Comparison of ENCODE assay signal across 7 cellular contexts in the genomic region with DNA sequence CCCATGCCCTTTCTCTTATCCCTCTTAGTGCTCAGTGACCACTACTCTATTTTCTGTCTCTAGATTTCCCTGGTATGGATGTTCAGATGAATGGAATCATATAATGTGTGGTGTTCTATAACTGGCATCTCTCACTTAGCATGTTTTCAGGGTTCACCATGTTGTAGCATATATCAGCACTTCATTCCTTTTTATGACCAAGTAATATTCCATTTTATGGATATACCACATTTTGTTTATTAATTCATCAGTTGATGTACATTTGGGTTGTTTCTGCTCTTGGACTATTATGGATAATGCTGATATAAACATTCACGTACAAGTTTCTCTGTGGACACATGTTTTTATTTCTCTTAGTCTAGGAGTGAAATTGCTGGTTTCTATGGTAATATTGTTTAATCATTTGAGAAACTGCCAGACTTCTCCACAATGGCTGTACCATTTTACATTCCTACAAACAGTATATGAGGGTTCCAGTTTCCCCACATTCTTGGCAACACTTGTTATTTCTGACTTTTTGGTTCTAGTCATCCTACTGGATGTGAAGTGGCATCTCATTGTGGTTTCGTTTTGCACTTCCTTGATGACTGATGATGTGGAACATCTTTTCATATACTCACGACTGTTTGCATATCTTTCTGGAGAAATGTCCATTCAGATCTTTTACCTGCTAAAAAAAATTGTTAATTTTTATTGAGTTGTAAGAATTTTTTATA. TPM values are rescaled to one million over a fixed set of nuclear protein-coding genes. Genes with fewer than 3 reads are reported as not detected.
DNase-seq lines count a peak whose midpoint lies in the region; ATAC-seq, FAIRE-seq and TF ChIP-seq lines count a peak whose summit lies in the region.
"Not testable (repeated sequence)": the region's sequence is repeated elsewhere in the genome, so short reads cannot be mapped to it uniquely, and the experiment has no call there.

No MANE protein-coding gene starts in this region.

- not testable (repeated sequence) for FAIRE-seq in K562 (lab: Jason Lieb, UNC)

- H3K4me3 Mint-ChIP-seq in CD14-positive monocyte; activated CD4-positive, alpha-beta T cell treated with anti-CD3 and anti-CD28 coated beads for 36 hours; memory B cell: not testable (repeated sequence)

- not testable (repeated sequence) for TF ChIP-seq EP300 in K562 (IDR thresholded peaks at IDR 0.05; ENCODE audit: low read length)

- peaks cover 11% of the 10 kb centered on the region for H3K4me1 ChIP-seq in HEK293 (ENCODE audit: control insufficient read depth, insufficient read depth, low read length)
- H3K4me1 ChIP-seq in K562 (replicated peaks in 1 of 2; ENCODE audit: control insufficient read depth in 2 of 2, insufficient read depth in 2 of 2, low read length in 2 of 2); fibroblast of lung (ENCODE audit: control insufficient read depth, extremely low read depth, insufficient read depth, low read length): not testable (repeated sequence)

- DNase-seq in CD14-positive monocyte (ENCODE audit: low spot score); activated CD4-positive, alpha-beta T cell treated with anti-CD3 and anti-CD28 coated beads for 36 hours; K562 (ENCODE audit: extremely low read depth in 1 of 4, low spot score in 3 of 4); memory B cell (ENCODE audit: low spot score in 2 of 2): not testable (repeated sequence)
- DNase-seq in OCI-M1 (lab: John Stamatoyannopoulos, UW) (peak; percentile 40), fibroblast of lung (ENCODE audit: low read depth in 2 of 2) (peak; percentile 21 to 81)

- POLR2A ChIA-PET in HEK293 (lab: Yijun Ruan, JAX); activated CD4-positive, alpha-beta T cell treated with anti-CD3 and anti-CD28 coated beads for 36 hours (lab: Charles Lee): not testable (repeated sequence)
- POLR2A ChIA-PET in K562 (lab: Yijun Ruan, JAX): interaction anchor here (1.0 kb wide), 1 partner anchor 9 kb away, joined by 3 read pairs; no protein-coding TSS in a partner anchor

- intact Hi-C loops in CD14-positive monocyte (cut with micrococcal nuclease); activated CD4-positive, alpha-beta T cell treated with anti-CD3 and anti-CD28 coated beads for 36 hours (cut with DNase I, micrococcal nuclease); K562 (cut with micrococcal nuclease): not testable (repeated sequence)

- H3K36me3 Mint-ChIP-seq in CD14-positive monocyte (peaks cover 23 to 37% of the 10 kb centered on the region in 2 donors), memory B cell (peaks cover 10% of the 10 kb centered on the region)
- H3K36me3 Mint-ChIP-seq in activated CD4-positive, alpha-beta T cell treated with anti-CD3 and anti-CD28 coated beads for 36 hours (ENCODE audit: low read depth): peaks cover 10% of the 10 kb centered on the region

- not testable (repeated sequence) for H3K9me1 ChIP-seq in K562 (ENCODE audit: control insufficient read depth, insufficient read depth, low read length)

- H3K36me3 ChIP-seq in HEK293 (ENCODE audit: control insufficient read depth in 2 of 2, insufficient read depth in 1 of 2, low read length in 2 of 2); K562 (ENCODE audit: control insufficient read depth, insufficient read depth, low read length); fibroblast of lung (ENCODE audit: control insufficient read depth, insufficient read depth, low read length): not testable (repeated sequence)

- H3K27ac ChIP-seq in HEK293 (ENCODE audit: extremely low read depth, low read depth, low read length); K562 (ENCODE audit: extremely low read depth, low read depth, low read length); fibroblast of lung (ENCODE audit: insufficient read depth, low read length): not testable (repeated sequence)

- not testable (repeated sequence) for H2AFZ ChIP-seq in K562 (ENCODE audit: low read depth, low read length); fibroblast of lung (ENCODE audit: low read length)

- ATAC-seq in activated CD4-positive, alpha-beta T cell treated with anti-CD3 and anti-CD28 coated beads for 36 hours: peak; percentile 28
- ATAC-seq in K562: not testable (repeated sequence)
- peak; percentile 39 for ATAC-seq in memory B cell (ENCODE audit: low read depth)

- not testable (repeated sequence) for H3K4me2 ChIP-seq in K562 (ENCODE audit: insufficient read depth, low read length); fibroblast of lung (ENCODE audit: extremely low read depth, insufficient read depth, low read length)

- H3K79me2 ChIP-seq in K562 (ENCODE audit: control insufficient read depth, insufficient read depth, low read length) (peaks cover 11% of the 10 kb centered on the region), fibroblast of lung (ENCODE audit: control insufficient read depth, insufficient read depth, low read length) (peaks cover 59% of the 10 kb centered on the region)

- peak overlapping the region in 5 of 7 donors; percentile 8 to 86 (median 26) for H3K27ac Mint-ChIP-seq in CD14-positive monocyte
- not testable (repeated sequence) for H3K27ac Mint-ChIP-seq in activated CD4-positive, alpha-beta T cell treated with anti-CD3 and anti-CD28 coated beads for 36 hours
- H3K27ac Mint-ChIP-seq in memory B cell: peak overlapping the region; percentile 1

- TF ChIP-seq RAD21 in K562 (CRISPR knock-in tag; conservative IDR thresholded peaks at IDR 0.05 in 1 of 2, IDR thresholded peaks at IDR 0.05 in 1 of 2): not testable (repeated sequence)

- not testable (repeated sequence) for H3K9me3 ChIP-seq in HEK293 (ENCODE audit: control insufficient read depth, insufficient read depth, low read depth, low read length); K562 (replicated peaks; ENCODE audit: control insufficient read depth, insufficient read depth, low read depth, low read length); fibroblast of lung (ENCODE audit: control insufficient read depth, insufficient read depth, low read depth, low read length)

- H4K20me1 ChIP-seq in K562 (replicated peaks; ENCODE audit: control insufficient read depth, insufficient read depth, low read length); fibroblast of lung (ENCODE audit: control insufficient read depth, extremely low read depth, insufficient read depth, low read length): not testable (repeated sequence)

- BruUV-seq in K562 (replicated peaks; lab: Mats Ljungman, UMichigan): not testable (repeated sequence)

- in situ Hi-C loops in K562 (cut with MboI): not testable (repeated sequence)

- H3K27me3 Mint-ChIP-seq in CD14-positive monocyte (ENCODE audit: low read depth in 3 of 3); activated CD4-positive, alpha-beta T cell treated with anti-CD3 and anti-CD28 coated beads for 36 hours; memory B cell: not testable (repeated sequence)

- H3K9me3 Mint-ChIP-seq in CD14-positive monocyte: peaks cover 0 to 10% (median 6%) of the 10 kb centered on the region in 7 donors
- H3K9me3 Mint-ChIP-seq in activated CD4-positive, alpha-beta T cell treated with anti-CD3 and anti-CD28 coated beads for 36 hours (ENCODE audit: low read depth); memory B cell: not testable (repeated sequence)

- peaks cover 33% of the 10 kb centered on the region for H3K4me1 Mint-ChIP-seq in CD14-positive monocyte
- peaks cover 34% of the 10 kb centered on the region for H3K4me1 Mint-ChIP-seq in activated CD4-positive, alpha-beta T cell treated with anti-CD3 and anti-CD28 coated beads for 36 hours
- peaks cover 28% of the 10 kb centered on the region for H3K4me1 Mint-ChIP-seq in memory B cell

- TF ChIP-seq CTCF in CD14-positive monocyte (IDR thresholded peaks at IDR 0.05); HEK293 (tag by site-specific recombination; IDR thresholded peaks at IDR 0.05); K562 (IDR thresholded peaks at IDR 0.05 in 2 of 3, conservative IDR thresholded peaks at IDR 0.05 in 1 of 3; ENCODE audit: insufficient read depth in 2 of 3, low read depth in 1 of 3, low read length in 3 of 3); fibroblast of lung (conservative IDR thresholded peaks at IDR 0.05 in 1 of 2, IDR thresholded peaks at IDR 0.05 in 1 of 2; ENCODE audit: low read depth in 1 of 2, low read length in 2 of 2): not testable (repeated sequence)

- WGBS in K562 (ENCODE audit: insufficient coverage, low coverage, missing lambda C conversion rate): 48% methylated on average over 3 of the region's 3 CpGs

- not testable (repeated sequence) for H3K4me3 ChIP-seq in HEK293 (ENCODE audit: low read depth, low read length); K562; fibroblast of lung (replicated peaks in 1 of 4; ENCODE audit: control extremely low read depth in 1 of 4, insufficient read depth in 1 of 4, low read depth in 3 of 4, low read length in 4 of 4)

- not testable (repeated sequence) for TF ChIP-seq POLR2A in K562 (conservative IDR thresholded peaks at IDR 0.05)

- H3K27me3 ChIP-seq in K562 (ENCODE audit: control insufficient read depth in 2 of 2, insufficient read depth in 2 of 2, low read length in 2 of 2); fibroblast of lung (ENCODE audit: control insufficient read depth, insufficient read depth, low read length): not testable (repeated sequence)

- not testable (repeated sequence) for H3K9ac ChIP-seq in K562 (ENCODE audit: insufficient read depth in 1 of 2, low read depth in 2 of 2, low read length in 2 of 2); fibroblast of lung (ENCODE audit: insufficient read depth, low read length)

- CTCF ChIA-PET in HEK293 (lab: Yijun Ruan, JAX); activated CD4-positive, alpha-beta T cell treated with anti-CD3 and anti-CD28 coated beads for 36 hours (lab: Charles Lee); K562 (lab: Yijun Ruan, JAX; ENCODE audit: low intra/inter-chr PET ratio): not testable (repeated sequence)

RNA-seq across cellular contexts. Expression of a gene that starts 23.3 kb away (rescaled TPM):
- polyA plus RNA-seq in CD14-positive monocyte (10 to 100 TPM; 13.6 to 17.3 TPM), K562 (2011; rRNA removed) (21.1 and 27.4 TPM in 2 replicates), K562 (2014; fragmentation: Illumina TruSeq; extraction: Trizol) (23.7 and 29.3 TPM in 2 replicates), K562 (2014; fragmentation: Nextera tagmentation; extraction: Ambion mirVana) (10 to 100 TPM in 1 of 2 experiments, 1 to 10 TPM in 1; 7.0 to 11.5 TPM), K562 (2014; rRNA removed) (15.1 and 16.3 TPM in 2 replicates), fibroblast of lung (41.6 and 51.7 TPM in 2 replicates)
- total RNA-seq in activated CD4-positive, alpha-beta T cell treated with anti-CD3 and anti-CD28 coated beads for 36 hours: 10 to 100 TPM; 19.3 to 22.5 TPM
- total RNA-seq in K562 (2011; cell fraction: chromatin; rRNA removed; ENCODE audit: low replicate concordance): 18.1 and 28.8 TPM in 2 replicates
- 14.2 and 14.7 TPM in 2 replicates for total RNA-seq in K562 (2011; cell fraction: nucleolus; rRNA removed)
- 16.9 TPM in 2 replicates for total RNA-seq in K562 (2011; cell fraction: nucleoplasm; rRNA removed)
- total RNA-seq in K562 (2014; rRNA removed) (13.1 and 18.6 TPM in 2 replicates), K562 (2014; rRNA removed; fragmentation: Illumina TruSeq; extraction: Trizol) (20.5 and 24.0 TPM in 2 replicates), K562 (2015; rRNA removed; fragmentation: Illumina TruSeq; extraction: Trizol) (21.4 and 22.8 TPM in 2 replicates), K562 (2021) (18.2 and 20.7 TPM in 2 replicates), fibroblast of lung (40.1 and 47.9 TPM in 2 replicates)
- polyA plus RNA-seq in K562 (2011; cell fraction: cytosol; rRNA removed): 17.3 and 26.0 TPM in 2 replicates
- 18.6 and 24.6 TPM in 2 replicates for polyA plus RNA-seq in K562 (2011; cell fraction: nucleus; rRNA removed)
- 16.3 and 17.0 TPM in 2 replicates for polyA plus RNA-seq in K562 (2012)
- 27.8 and 44.4 TPM in 2 replicates for polyA minus RNA-seq in K562 (2011; rRNA and poly(A)+ RNA removed)
- polyA minus RNA-seq in K562 (2011; cell fraction: cytosol; rRNA and poly(A)+ RNA removed): 9.0 and 18.9 TPM in 2 replicates
- 9.8 and 10.8 TPM in 2 replicates for polyA minus RNA-seq in K562 (2011; cell fraction: nucleus; rRNA and poly(A)+ RNA removed)
- polyA plus RNA-seq in fibroblast of lung (2012): 24.7 and 29.3 TPM in 2 replicates
- 56.5 and 84.5 TPM in 2 replicates for polyA minus RNA-seq in fibroblast of lung (ENCODE audit: low replicate concordance)
